In the genomic region with DNA sequence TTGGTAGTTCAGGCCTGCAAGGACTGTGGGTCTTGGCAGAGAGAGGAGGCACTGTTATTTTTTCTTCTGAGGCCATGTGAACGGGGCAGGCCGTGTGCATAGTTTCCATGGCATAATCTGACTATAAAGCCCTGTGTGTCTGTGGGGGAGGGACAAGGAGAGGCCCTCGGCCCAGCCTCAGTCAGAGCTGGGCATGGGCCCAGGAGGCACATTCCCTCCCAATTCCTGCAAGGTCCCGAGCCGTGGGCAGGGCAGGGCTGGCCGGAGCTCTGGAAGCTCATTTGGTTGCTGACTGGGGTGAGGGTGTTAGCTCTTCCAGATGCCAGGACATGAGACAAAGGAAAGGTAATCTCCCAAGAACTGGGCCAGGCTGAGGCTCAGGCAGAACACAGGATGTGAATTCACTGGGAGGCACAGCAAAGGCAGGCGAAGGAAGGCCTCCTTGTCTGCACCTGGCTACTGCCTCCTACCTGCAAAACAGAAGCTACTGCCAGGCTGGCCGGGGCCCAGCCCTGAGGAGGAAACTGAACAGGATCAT, we compare ENCODE assay signal across 10 cellular contexts. TPM values are rescaled to one million over a fixed set of nuclear protein-coding genes. Genes with fewer than 3 reads are reported as not detected.
DNase-seq lines count a peak whose midpoint lies in the region; ATAC-seq and TF ChIP-seq lines count a peak whose summit lies in the region.
"Had no signal": no experiment of that assay in that cellular context is flagged by ENCODE, and none has a peak within 500 bp of the region (broad histone marks: within the 10 kb centered on the region; RNA-seq: fewer than 3 reads in every experiment).

No MANE protein-coding gene starts in this region.

- H3K27me3 ChIP-seq in WERI-Rb-1 (ENCODE audit: insufficient read depth, low read depth, severe bottlenecking): no peaks in the 10 kb centered on the region

- peak; percentile 90 for DNase-seq in AG20443 (ENCODE audit: low spot score)
- DNase-seq in WERI-Rb-1: no peak
- peak; percentile 64 for DNase-seq in glomerular visceral epithelial cell (ENCODE audit: extremely low spot score)
- peak; percentile 59 for DNase-seq in occipital lobe (lab: John Stamatoyannopoulos, UW)
- DNase-seq in stimulated activated CD4-positive, alpha-beta T cell treated with anti-CD3 and anti-CD28 coated beads, Interleukin-12 subunit alpha, Interleukin-12 subunit beta, amount 100 ng/mL, for 4 hours: no peak
- DNase-seq in H4 (ENCODE audit: low spot score): no peak
- DNase-seq in activated naive CD8-positive, alpha-beta T cell treated with anti-CD3 and anti-CD28 coated beads for 36 hours: no peak
- DNase-seq: DND-41 had no signal

- 0 out of 2 replicates have a peak, but pooled peaks have one; percentile 10 for TF ChIP-seq CTCF in WERI-Rb-1 (IDR thresholded peaks at IDR 0.05; ENCODE audit: low read depth, low read length)

- H3K27me3 Mint-ChIP-seq in activated naive CD8-positive, alpha-beta T cell treated with anti-CD3 and anti-CD28 coated beads for 36 hours: no peaks in the 10 kb centered on the region

- H3K27ac Mint-ChIP-seq in activated naive CD8-positive, alpha-beta T cell treated with anti-CD3 and anti-CD28 coated beads for 36 hours: no peak overlapping the region
- H3K27ac Mint-ChIP-seq: T-helper 1 cell treated with Interleukin-12 subunit alpha and Interleukin-12 subunit beta and Interleukin-4 antibody, amounts not matched to agents 30 μg/mL and 1 μg/mL, for 36 hours had no signal

- no peak for ATAC-seq in HG03135 (IDR thresholded peaks at IDR 0.05; ENCODE audit: unreplicated experiment)

- no peaks in the 10 kb centered on the region for H3K9me3 ChIP-seq in WERI-Rb-1 (ENCODE audit: severe bottlenecking)

- H3K27ac ChIP-seq in WERI-Rb-1: no peak overlapping the region

- no peaks in the 10 kb centered on the region for H3K4me1 Mint-ChIP-seq in activated naive CD8-positive, alpha-beta T cell treated with anti-CD3 and anti-CD28 coated beads for 36 hours

- H3K4me3 Mint-ChIP-seq in activated naive CD8-positive, alpha-beta T cell treated with anti-CD3 and anti-CD28 coated beads for 36 hours: no peak overlapping the region
- H3K4me3 Mint-ChIP-seq: T-helper 1 cell treated with Interleukin-12 subunit alpha and Interleukin-12 subunit beta and Interleukin-4 antibody, amounts not matched to agents 30 μg/mL and 1 μg/mL, for 36 hours had no signal

- H3K36me3 Mint-ChIP-seq in activated naive CD8-positive, alpha-beta T cell treated with anti-CD3 and anti-CD28 coated beads for 36 hours: no peaks in the 10 kb centered on the region

- no peak overlapping the region for H3K4me3 ChIP-seq in WERI-Rb-1 (ENCODE audit: low read depth, low read length)

- H3K36me3 ChIP-seq in WERI-Rb-1: no peaks in the 10 kb centered on the region

- H3K9me3 Mint-ChIP-seq in activated naive CD8-positive, alpha-beta T cell treated with anti-CD3 and anti-CD28 coated beads for 36 hours: no peaks in the 10 kb centered on the region
- H3K9me3 Mint-ChIP-seq: T-helper 1 cell treated with Interleukin-12 subunit alpha and Interleukin-12 subunit beta and Interleukin-4 antibody, amounts not matched to agents 30 μg/mL and 1 μg/mL, for 36 hours had no signal

RNA-seq across cellular contexts. Expression of a gene that starts 22.0 kb away (rescaled TPM):
- 6.2 TPM for total RNA-seq in occipital lobe
- total RNA-seq in H4 (2014; rRNA removed; shearing (Covaris generic)): 4.6 and 8.9 TPM in 2 replicates
- under 1 TPM in 1 of 2 experiments, not detected in 1; 0.12 TPM for total RNA-seq in activated naive CD8-positive, alpha-beta T cell treated with anti-CD3 and anti-CD28 coated beads for 36 hours

Comparison
In these comparisons a context has a peak if more than half of its experiments do, and no peak if none do; other contexts are left out.
1. DNase-seq: peak in AG20443 (single experiment), glomerular visceral epithelial cell (single experiment) and occipital lobe (single experiment); none in WERI-Rb-1 (single experiment), stimulated activated CD4-positive, alpha-beta T cell treated with anti-CD3 and anti-CD28 coated beads, Interleukin-12 subunit alpha, Interleukin-12 subunit beta, amount 100 ng/mL, for 4 hours (single experiment), H4 (single experiment) and activated naive CD8-positive, alpha-beta T cell treated with anti-CD3 and anti-CD28 coated beads for 36 hours (single experiment).